Comparison of ENCODE assay signal across 8 cellular contexts in genomic region chr13:46896346-46897138, GRCh38. TPM values are rescaled to one million over a fixed set of nuclear protein-coding genes. Genes with fewer than 3 reads are reported as not detected.
DNase-seq lines count a peak whose midpoint lies in the region; ATAC-seq and TF ChIP-seq lines count a peak whose summit lies in the region.

HTR2A (minus strand) TSS chr13:46897053; CDS start chr13:46895906, 1,147 bp downstream.

- no peaks in the 10 kb centered on the region for H4K20me1 ChIP-seq in mammary epithelial cell (ENCODE audit: insufficient read depth, low read length)

- no peaks in the 10 kb centered on the region for H3K36me3 ChIP-seq in mammary epithelial cell (ENCODE audit: insufficient read depth, low read length)
- no peaks in the 10 kb centered on the region for H3K36me3 ChIP-seq in transverse colon

- peak; percentile 22 for DNase-seq in AG08395 (ENCODE audit: low spot score)
- peak; percentile 45 for DNase-seq in LHCN-M2 (ENCODE audit: low read depth)
- peak; percentile 8 for DNase-seq in mammary epithelial cell
- peak; percentile 43 for DNase-seq in medulla oblongata (ENCODE audit: extremely low spot score)
- no peak for DNase-seq in transverse colon

- TF ChIP-seq CTCF in mammary epithelial cell (conservative IDR thresholded peaks at IDR 0.05 in 1 of 2, IDR thresholded peaks at IDR 0.05 in 1 of 2; ENCODE audit: extremely low read depth in 1 of 2, insufficient read depth in 1 of 2, low read depth in 1 of 2, low read length in 2 of 2) = no peak
- no peak for TF ChIP-seq CTCF in transverse colon (IDR thresholded peaks at IDR 0.05)

- no TSS peak for BruUV-seq in mammary epithelial cell (replicated peaks; lab: Mats Ljungman, UMichigan)

- H3K9me3 ChIP-seq in mammary epithelial cell (replicated peaks; ENCODE audit: insufficient read depth, low read length) = no peaks in the 10 kb centered on the region
- H3K9me3 ChIP-seq in transverse colon = no peaks in the 10 kb centered on the region

- peak within 1 kb of the TSS; percentile 83 for H2AFZ ChIP-seq in mammary epithelial cell (ENCODE audit: low read depth, low read length)

- TF ChIP-seq EP300 in transverse colon (IDR thresholded peaks at IDR 0.05; ENCODE audit: low read depth) = no peak

- peaks cover 6% of the 10 kb centered on the region for H3K27me3 ChIP-seq in mammary epithelial cell (ENCODE audit: insufficient read depth, low read length)
- H3K27me3 ChIP-seq in transverse colon = peaks cover 27% of the 10 kb centered on the region

- CTCF ChIA-PET in mammary epithelial cell (lab: Charles Lee; ENCODE audit: low non-redundant PET) = no interaction called here

- in situ Hi-C loops in mammary epithelial cell (cut with MboI; ENCODE audit: low sequenced_read_pairs in 2 of 2) (no loop called here), transverse colon (cut with MboI; ENCODE audit: low pct_ligation_motif_present in 1 of 4, low pct_unique_long_range_greater_than_20kb in 1 of 4, low sequenced_read_pairs in 3 of 4) (no loop called here)

- H3K4me1 ChIP-seq in mammary epithelial cell (ENCODE audit: insufficient read depth, low read length) (peaks cover 4% of the 10 kb centered on the region), transverse colon (peaks cover 0 to 14% (median 7%) of the 10 kb centered on the region in 4 donors)

- intact Hi-C loops in mammary epithelial cell (cut with micrococcal nuclease) = loop anchor here (10.0 kb wide), 2 partner anchors 358 to 708 kb away; no protein-coding TSS in a partner anchor
- intact Hi-C loops in transverse colon (cut with DNase I; ENCODE audit: low total_unique reads) = no loop called here

- H3K9ac ChIP-seq in mammary epithelial cell (ENCODE audit: insufficient read depth, low read length) = no peak within 1 kb of the TSS

- no peak for TF ChIP-seq POLR2A in transverse colon (IDR thresholded peaks at IDR 0.05)

- dilution Hi-C loops in mammary epithelial cell (cut with HindIII; ENCODE audit: low sequenced_read_pairs) = no loop called here

- H3K4me3 ChIP-seq in mammary epithelial cell (replicated peaks in 1 of 3; ENCODE audit: insufficient read depth in 1 of 3, low read depth in 2 of 3, low read length in 3 of 3) (peak within 1 kb of the TSS in 2 of 3 experiments; percentile 22 to 32), transverse colon (peak within 1 kb of the TSS in 3 of 4 donors; percentile 12 to 38 (median 21))

- 8% methylated on average over 10 of the region's 13 CpGs for WGBS in mammary epithelial cell (ENCODE audit: low coverage, missing lambda C conversion rate)
- WGBS in transverse colon (ENCODE audit: low coverage in 1 of 2), 2 donors = 11 to 26% methylated on average over 7 to 13 of the region's 13 CpGs

- no peak within 1 kb of the TSS for H3K27ac ChIP-seq in mammary epithelial cell (ENCODE audit: insufficient read depth, low read depth, low read length)
- H3K27ac ChIP-seq in transverse colon = peak within 1 kb of the TSS; percentile 7 to 47 (median 42)

- peak within 1 kb of the TSS; percentile 72 for H3K4me2 ChIP-seq in mammary epithelial cell (ENCODE audit: insufficient read depth, low read depth, low read length)

- ATAC-seq in HG02840 (IDR thresholded peaks at IDR 0.05; ENCODE audit: low FRiP score, unreplicated experiment) = no peak
- ATAC-seq in HG02798 (IDR thresholded peaks at IDR 0.05; ENCODE audit: poor library complexity, unreplicated experiment) = no peak
- no peak for ATAC-seq in HG03457 (IDR thresholded peaks at IDR 0.05; ENCODE audit: unreplicated experiment)

- H3K79me2 ChIP-seq in mammary epithelial cell (ENCODE audit: insufficient read depth, low read length) = no peaks in the 10 kb centered on the region

RNA-seq across cellular contexts. Expression of gene HTR2A, which starts in this region (rescaled TPM):
- total RNA-seq in LHCN-M2 (2014; rRNA removed) (0.34 and 2.2 TPM in 2 replicates), mammary epithelial cell (under 1 TPM in 1 of 2 donors, not detected in 1; 0.33 TPM), transverse colon (under 1 TPM in 3 of 4 donors, not detected in 1; 0.14 to 0.20 (median 0.16) TPM)
- polyA plus RNA-seq in LHCN-M2 (2012) = 0.07 TPM
- not detected for polyA plus RNA-seq in mammary epithelial cell
- polyA minus RNA-seq in mammary epithelial cell = not detected

Comparison
In these comparisons a context has a peak if more than half of its experiments do, and no peak if none do; other contexts are left out.
1. Peak in DNase-seq, H3K4me3 ChIP-seq and H3K4me2 ChIP-seq in mammary epithelial cell; RNA of the gene not detected or under 1 TPM.